In genomic region chr7:105664816-105665525, GRCh38 we compare ENCODE assay signal across 1 cellular context.
TF ChIP-seq lines count a peak whose summit lies in the region.

No MANE protein-coding gene starts in this region.

TF ChIP-seq in K562, 482 proteins besides CTCF, POLR2A, EP300 and RAD21 (continued from another document and continues in another):
- TF ChIP-seq PKNOX1 (IDR thresholded peaks at IDR 0.05): peak; percentile 68
- TF ChIP-seq HINFP (tag; conservative IDR thresholded peaks at IDR 0.05; ENCODE audit: low read depth): no peak
- no peak for TF ChIP-seq KLF1 (tag; IDR thresholded peaks at IDR 0.05)
- no peak for TF ChIP-seq ATF2 (CRISPR knock-in tag; IDR thresholded peaks at IDR 0.05)
- TF ChIP-seq RBBP5 (IDR thresholded peaks at IDR 0.05; ENCODE audit: borderline replicate concordance, insufficient read depth, low read length, poor library complexity, severe bottlenecking): no peak
- TF ChIP-seq POLR2AphosphoS5 (IDR thresholded peaks at IDR 0.05; ENCODE audit: control insufficient read depth, insufficient read depth, low read depth, low read length): peak; percentile 59
- peak; percentile 63 for TF ChIP-seq CTBP1 (IDR thresholded peaks at IDR 0.05; ENCODE audit: borderline replicate concordance)
- no peak for TF ChIP-seq CEBPZ (IDR thresholded peaks at IDR 0.05; ENCODE audit: borderline replicate concordance, low read depth, low read length)
- TF ChIP-seq RNF219 (CRISPR knock-in tag; IDR thresholded peaks at IDR 0.05): no peak
- TF ChIP-seq FOXJ2 (tag; IDR thresholded peaks at IDR 0.05): peak; percentile 99
- TF ChIP-seq RCOR1 (IDR thresholded peaks at IDR 0.05; ENCODE audit: borderline replicate concordance in 1 of 2, low read depth in 2 of 2, low read length in 2 of 2): 0 out of 4 replicates have a peak, but pooled peaks of 1 of the 2 experiments have one; percentile 45
- 0 out of 4 replicates have a peak, but pooled peaks of 1 of the 2 experiments have one; percentile 11 for TF ChIP-seq MAZ (CRISPR knock-in tag; conservative IDR thresholded peaks at IDR 0.05 in 1 of 2, IDR thresholded peaks at IDR 0.05 in 1 of 2)
- no peak for TF ChIP-seq SNRNP70 (optimal IDR thresholded peaks at IDR 0.05; ENCODE audit: low read depth, low read length)
- TF ChIP-seq SRSF3 (IDR thresholded peaks at IDR 0.05; ENCODE audit: insufficient read depth, low read length): no peak
- no peak for TF ChIP-seq KLF16 (IDR thresholded peaks at IDR 0.05)
- no peak for TF ChIP-seq ZNF395 (CRISPR knock-in tag; IDR thresholded peaks at IDR 0.05)
- TF ChIP-seq MEIS2 (IDR thresholded peaks at IDR 0.05; ENCODE audit: partially characterized antibody): peak; percentile 76
- TF ChIP-seq ASH1L (IDR thresholded peaks at IDR 0.05; ENCODE audit: borderline replicate concordance, low read depth, partially characterized antibody): no peak
- TF ChIP-seq TFAP4 (CRISPR knock-in tag; IDR thresholded peaks at IDR 0.05; ENCODE audit: borderline replicate concordance): peak; percentile 85
- no peak for TF ChIP-seq CSDE1 (IDR thresholded peaks at IDR 0.05)
- TF ChIP-seq MAFG (tag; conservative IDR thresholded peaks at IDR 0.05): peak; percentile 38
- no peak for TF ChIP-seq CHD2 (IDR thresholded peaks at IDR 0.05; ENCODE audit: low read depth, low read length)
- no peak for TF ChIP-seq ZNF407 (IDR thresholded peaks at IDR 0.05; ENCODE audit: low read depth)
- peak; percentile 33; the same call in 1 of the 2 replicates for TF ChIP-seq MAFF (IDR thresholded peaks at IDR 0.05; ENCODE audit: low read length)
- TF ChIP-seq ZNF263 (CRISPR knock-in tag; IDR thresholded peaks at IDR 0.05; ENCODE audit: borderline replicate concordance): 0 out of 2 replicates have a peak, but pooled peaks have one; percentile 22
- no peak for TF ChIP-seq ZNF384 (IDR thresholded peaks at IDR 0.05; ENCODE audit: low read depth, low read length)
- no peak for TF ChIP-seq ILK (tag; IDR thresholded peaks at IDR 0.05; ENCODE audit: borderline replicate concordance, low read depth)
- no peak for TF ChIP-seq MCM7 (IDR thresholded peaks at IDR 0.05)
- TF ChIP-seq SMAD1 (IDR thresholded peaks at IDR 0.05; ENCODE audit: low read depth, low read length, partially characterized antibody): peak; percentile 87
- TF ChIP-seq NFIC (IDR thresholded peaks at IDR 0.05): peak; percentile 99
- TF ChIP-seq TFE3 (CRISPR knock-in tag; IDR thresholded peaks at IDR 0.05): no peak
- peak; percentile 42 for TF ChIP-seq FOS (IDR thresholded peaks at IDR 0.05; ENCODE audit: extremely low read depth, insufficient read length)
- TF ChIP-seq YY1 (IDR thresholded peaks at IDR 0.05; ENCODE audit: borderline replicate concordance in 1 of 3, control insufficient read depth in 1 of 3, extremely low read depth in 1 of 3, insufficient read depth in 3 of 3, insufficient read length in 1 of 3, insufficient replicate concordance in 2 of 3, low read depth in 1 of 3, low read length in 2 of 3): peak in 1 of 3 experiments; percentile 19
- peak; percentile 63; the same call in 1 of the 2 replicates for TF ChIP-seq SOX6 (IDR thresholded peaks at IDR 0.05)
- no peak for TF ChIP-seq RBM15 (IDR thresholded peaks at IDR 0.05; ENCODE audit: insufficient read depth, low read length)
- TF ChIP-seq BHLHE40 (IDR thresholded peaks at IDR 0.05; ENCODE audit: low read length): peak; percentile 86
